Comparison of ENCODE assay signal across 9 cellular contexts in genomic region chr4:101527186-101527585, GRCh38.
A peak's percentile ranks its signal among the peaks of the same experiment; 100 is the strongest.
DNase-seq lines count a peak whose midpoint lies in the region; ATAC-seq lines count a peak whose summit lies in the region.
"Had no signal": no experiment of that assay in that cellular context is flagged by ENCODE, and none has a peak within 500 bp of the region (broad histone marks: within the 10 kb centered on the region; RNA-seq: fewer than 3 reads in every experiment).

No MANE protein-coding gene starts in this region.

- ATAC-seq in GM21529 (IDR thresholded peaks at IDR 0.05; ENCODE audit: unreplicated experiment): peak; percentile 89
- ATAC-seq: Panc1 had no signal

- DNase-seq in MV-4-11 (lab: John Stamatoyannopoulos, UW): peak; percentile 2
- DNase-seq in activated naive CD8-positive, alpha-beta T cell treated with anti-CD3 and anti-CD28 coated beads, Interleukin-2, amount 50 U/mL, for 16 hours (ENCODE audit: low read depth, low spot score): peak; percentile 38
- DNase-seq in stimulated activated CD8-positive, alpha-beta memory T cell treated with anti-CD3 and anti-CD28 coated beads, Interleukin-7, amount 100 ng/mL, for 24 hours (ENCODE audit: low read depth): peak; percentile 41
- DNase-seq in NCI-H1092 treated with DMSO at 0.1 percent for 48 hours (lab: John Stamatoyannopoulos, UW): no peak
- no peak for DNase-seq in NCI-H2107 treated with DMSO at 0.1 percent for 48 hours (lab: John Stamatoyannopoulos, UW; ENCODE audit: unreplicated experiment)
- DNase-seq in HuH-7 (ENCODE audit: low spot score): no peak
- DNase-seq: lower lobe of right lung had no signal

Comparison
In these comparisons a context has a peak if more than half of its experiments do, and no peak if none do; other contexts are left out.
1. DNase-seq: peak in MV-4-11 (single experiment), activated naive CD8-positive, alpha-beta T cell treated with anti-CD3 and anti-CD28 coated beads, Interleukin-2, amount 50 U/mL, for 16 hours (single experiment) and stimulated activated CD8-positive, alpha-beta memory T cell treated with anti-CD3 and anti-CD28 coated beads, Interleukin-7, amount 100 ng/mL, for 24 hours (single experiment); none in NCI-H1092 treated with DMSO at 0.1 percent for 48 hours (single experiment), NCI-H2107 treated with DMSO at 0.1 percent for 48 hours (single experiment) and HuH-7 (single experiment).